Comparison of ENCODE assay signal across 12 cellular contexts in genomic region chr1:45622891-45623394, GRCh38. TPM values are rescaled to one million over a fixed set of nuclear protein-coding genes. Genes with fewer than 3 reads are reported as not detected.
A peak's percentile ranks its signal among the peaks of the same experiment; 100 is the strongest.
DNase-seq lines count a peak whose midpoint lies in the region; ATAC-seq and TF ChIP-seq lines count a peak whose summit lies in the region.
"Had no signal": no experiment of that assay in that cellular context is flagged by ENCODE, and none has a peak within 500 bp of the region (broad histone marks: within the 10 kb centered on the region; RNA-seq: fewer than 3 reads in every experiment).

No MANE protein-coding gene starts in this region.

- ATAC-seq in Right ventricle myocardium superior (ENCODE audit: poor library complexity) (peak; percentile 29), upper lobe of left lung (ENCODE audit: low FRiP score in 2 of 2) (peak in 1 of 2 donors; percentile 31)

- no peak overlapping the region for H3K4me3 ChIP-seq in neuronal stem cell (ENCODE audit: low read length in 2 of 2)
- peak overlapping the region in 3 of 4 donors; percentile 3 to 31 (median 23) for H3K4me3 ChIP-seq in upper lobe of left lung
- H3K4me3 ChIP-seq in CD8-positive, alpha-beta memory T cell (ENCODE audit: low read length) = no peak overlapping the region

- DNase-seq in activated CD4-positive, alpha-beta T cell treated with anti-CD3 and anti-CD28 coated beads, Interleukin-2, amount 10 ng/mL, durations not matched to agents 7 days and 5 days = no peak
- DNase-seq in activated CD4-positive, alpha-beta T cell treated with anti-CD3 and anti-CD28 coated beads, Interleukin-2, amount 50 U/mL, for 1 hour = no peak
- DNase-seq in Right ventricle myocardium superior = peak; percentile 57
- no peak for DNase-seq in neuronal stem cell (ENCODE audit: low spot score)
- peak in 1 of 2 donors; percentile 82 for DNase-seq in upper lobe of left lung
- DNase-seq in MV-4-11 (lab: John Stamatoyannopoulos, UW) = no peak
- DNase-seq in CD8-positive, alpha-beta memory T cell = no peak
- DNase-seq in activated CD8-positive, alpha-beta memory T cell treated with anti-CD3 and anti-CD28 coated beads for 24 hours = no peak
- DNase-seq: COR-L47, NCI-H1092, NCI-H526 treated with DMSO at 0.1 percent for 48 hours had no signal

- H3K4me1 ChIP-seq in neuronal stem cell (ENCODE audit: control insufficient read depth in 2 of 2, insufficient read depth in 1 of 2, low read depth in 1 of 2, low read length in 2 of 2) (peaks cover 3 to 4% of the 10 kb centered on the region in 2 donors), upper lobe of left lung (peaks cover 9 to 21% (median 11%) of the 10 kb centered on the region in 4 donors)
- no peaks in the 10 kb centered on the region for H3K4me1 ChIP-seq in CD8-positive, alpha-beta memory T cell (ENCODE audit: insufficient read depth, low read length)

- peak overlapping the region; percentile 11 for H2AK5ac ChIP-seq in neuronal stem cell (ENCODE audit: low read depth, low read length)

- no peak overlapping the region for H3K18ac ChIP-seq in neuronal stem cell (ENCODE audit: low read length)

- CTCF ChIA-PET in activated CD4-positive, alpha-beta T cell treated with anti-CD3 and anti-CD28 coated beads, Interleukin-2, amount 10 ng/mL, durations not matched to agents 7 days and 5 days (lab: Charles Lee) = interaction anchor here (1.0 to 1.6 kb wide), 2 partner anchors 10 to 11 kb away, joined by 3 read pairs; no protein-coding TSS in a partner anchor
- CTCF ChIA-PET in CD8-positive, alpha-beta memory T cell (lab: Charles Lee) = no interaction called here

- no peak overlapping the region for H3K27ac ChIP-seq in neuronal stem cell (replicated peaks; ENCODE audit: low read length)
- H3K27ac ChIP-seq in upper lobe of left lung = peak overlapping the region in 2 of 4 donors; percentile 3 to 61
- no peak overlapping the region for H3K27ac ChIP-seq in CD8-positive, alpha-beta memory T cell (ENCODE audit: low read depth, low read length)

- no peak overlapping the region for H3K14ac ChIP-seq in neuronal stem cell (ENCODE audit: low read length)

- no CpG with 5 or more reads among the region's 49 CpGs for WGBS in neuronal stem cell (ENCODE audit: extremely low coverage in 2 of 2, insufficient read length in 2 of 2, insufficient replicate concordance in 1 of 2), 2 donors
- 82 to 84% methylated on average over 32 to 48 of the region's 49 CpGs for WGBS in upper lobe of left lung, 2 donors

- H4K91ac ChIP-seq in neuronal stem cell (ENCODE audit: low read depth, low read length, poor library complexity) = no peak overlapping the region

- H3K9ac ChIP-seq in neuronal stem cell (ENCODE audit: low read depth, low read length, poor library complexity) = no peak overlapping the region

- H3K36me3 ChIP-seq in neuronal stem cell (replicated peaks in 1 of 2; ENCODE audit: control insufficient read depth in 2 of 2, insufficient read depth in 2 of 2, low read length in 2 of 2) = peaks cover 18 to 68% of the 10 kb centered on the region in 2 donors
- H3K36me3 ChIP-seq in upper lobe of left lung = peaks cover 3 to 60% (median 35%) of the 10 kb centered on the region in 4 donors
- peaks cover 3% of the 10 kb centered on the region for H3K36me3 ChIP-seq in CD8-positive, alpha-beta memory T cell (ENCODE audit: insufficient read depth, low read length)

- no peaks in the 10 kb centered on the region for H3K9me3 Mint-ChIP-seq in activated CD4-positive, alpha-beta T cell treated with anti-CD3 and anti-CD28 coated beads, Interleukin-2, amount 10 ng/mL, durations not matched to agents 7 days and 5 days
- no peaks in the 10 kb centered on the region for H3K9me3 Mint-ChIP-seq in CD8-positive, alpha-beta memory T cell
- H3K9me3 Mint-ChIP-seq: activated naive CD4-positive, alpha-beta T cell treated with anti-CD3 and anti-CD28 coated beads, Interleukin-2, amount 50 U/mL, for 24 hours had no signal

- H2BK5ac ChIP-seq in neuronal stem cell (ENCODE audit: low read length) = no peak overlapping the region

- peak overlapping the region; percentile 27 for H3K23ac ChIP-seq in neuronal stem cell (ENCODE audit: low read depth, low read length, poor library complexity)

- no peak overlapping the region for H4K8ac ChIP-seq in neuronal stem cell (ENCODE audit: low read depth, low read length)

- no peak for TF ChIP-seq POLR2A in upper lobe of left lung (IDR thresholded peaks at IDR 0.05)

- H3K27me3 Mint-ChIP-seq in activated CD4-positive, alpha-beta T cell treated with anti-CD3 and anti-CD28 coated beads, Interleukin-2, amount 10 ng/mL, durations not matched to agents 7 days and 5 days = no peaks in the 10 kb centered on the region
- no peaks in the 10 kb centered on the region for H3K27me3 Mint-ChIP-seq in CD8-positive, alpha-beta memory T cell
- H3K27me3 Mint-ChIP-seq: activated naive CD4-positive, alpha-beta T cell treated with anti-CD3 and anti-CD28 coated beads, Interleukin-2, amount 50 U/mL, for 24 hours had no signal

- H3K36me3 Mint-ChIP-seq in activated CD4-positive, alpha-beta T cell treated with anti-CD3 and anti-CD28 coated beads, Interleukin-2, amount 10 ng/mL, durations not matched to agents 7 days and 5 days (ENCODE audit: low read depth) = peaks cover 33% of the 10 kb centered on the region
- peaks cover 0 to 67% (median 11%) of the 10 kb centered on the region in 3 donors for H3K36me3 Mint-ChIP-seq in CD8-positive, alpha-beta memory T cell

- TF ChIP-seq EP300 in upper lobe of left lung (IDR thresholded peaks at IDR 0.05) = no peak

- H3K4ac ChIP-seq in neuronal stem cell (ENCODE audit: low read length) = no peak overlapping the region

- H3K27ac Mint-ChIP-seq in activated CD4-positive, alpha-beta T cell treated with anti-CD3 and anti-CD28 coated beads, Interleukin-2, amount 10 ng/mL, durations not matched to agents 7 days and 5 days = peak overlapping the region; percentile 36
- no peak overlapping the region for H3K27ac Mint-ChIP-seq in CD8-positive, alpha-beta memory T cell

- H2BK120ac ChIP-seq in neuronal stem cell (ENCODE audit: low read depth, low read length) = no peak overlapping the region

- H2BK12ac ChIP-seq in neuronal stem cell (ENCODE audit: low read length) = no peak overlapping the region

- H3K79me1 ChIP-seq in neuronal stem cell (ENCODE audit: low read depth, low read length) = peaks cover 2% of the 10 kb centered on the region

- no peaks in the 10 kb centered on the region for H3K4me1 Mint-ChIP-seq in activated CD4-positive, alpha-beta T cell treated with anti-CD3 and anti-CD28 coated beads, Interleukin-2, amount 10 ng/mL, durations not matched to agents 7 days and 5 days
- no peaks in the 10 kb centered on the region for H3K4me1 Mint-ChIP-seq in CD8-positive, alpha-beta memory T cell

- no peak overlapping the region for H3K4me2 ChIP-seq in neuronal stem cell (ENCODE audit: insufficient read depth, low read length, poor library complexity, severe bottlenecking)

- no peak overlapping the region for H3K4me3 Mint-ChIP-seq in activated CD4-positive, alpha-beta T cell treated with anti-CD3 and anti-CD28 coated beads, Interleukin-2, amount 10 ng/mL, durations not matched to agents 7 days and 5 days
- no peak overlapping the region for H3K4me3 Mint-ChIP-seq in CD8-positive, alpha-beta memory T cell
- H3K4me3 Mint-ChIP-seq: activated naive CD4-positive, alpha-beta T cell treated with anti-CD3 and anti-CD28 coated beads, Interleukin-2, amount 50 U/mL, for 24 hours had no signal

- no peak overlapping the region for H2BK15ac ChIP-seq in neuronal stem cell (ENCODE audit: low read length)

- POLR2A ChIA-PET in activated CD4-positive, alpha-beta T cell treated with anti-CD3 and anti-CD28 coated beads, Interleukin-2, amount 10 ng/mL, durations not matched to agents 7 days and 5 days (lab: Charles Lee) = no interaction called here
- POLR2A ChIA-PET in CD8-positive, alpha-beta memory T cell (lab: Charles Lee) = no interaction called here

- H3K27me3 ChIP-seq in neuronal stem cell (ENCODE audit: control insufficient read depth in 3 of 3, insufficient read depth in 3 of 3, low read depth in 1 of 3, low read length in 3 of 3) = no peaks in the 10 kb centered on the region
- no peaks in the 10 kb centered on the region for H3K27me3 ChIP-seq in upper lobe of left lung
- H3K27me3 ChIP-seq in CD8-positive, alpha-beta memory T cell (ENCODE audit: insufficient read depth, low read length, poor library complexity, severe bottlenecking) = no peaks in the 10 kb centered on the region

- TF ChIP-seq CTCF in upper lobe of left lung (IDR thresholded peaks at IDR 0.05) = no peak

- intact Hi-C loops in Right ventricle myocardium superior (cut with DNase I) = no loop called here

- no peaks in the 10 kb centered on the region for H3K9me3 ChIP-seq in neuronal stem cell (replicated peaks in 1 of 2; ENCODE audit: control insufficient read depth in 2 of 2, insufficient read depth in 1 of 2, low read depth in 1 of 2, low read length in 2 of 2)
- no peaks in the 10 kb centered on the region for H3K9me3 ChIP-seq in upper lobe of left lung
- H3K9me3 ChIP-seq in CD8-positive, alpha-beta memory T cell (ENCODE audit: low read length) = no peaks in the 10 kb centered on the region

- no peak overlapping the region for H2AFZ ChIP-seq in neuronal stem cell (ENCODE audit: low read length)

RNA-seq across cellular contexts. Expression of gene CCDC17, which starts 0.9 kb away (rescaled TPM):
- 1 to 10 TPM; 2.3 to 3.3 TPM for total RNA-seq in activated CD4-positive, alpha-beta T cell treated with anti-CD3 and anti-CD28 coated beads, Interleukin-2, amount 10 ng/mL, durations not matched to agents 7 days and 5 days
- 1.0 TPM for total RNA-seq in Right ventricle myocardium superior
- polyA plus RNA-seq in neuronal stem cell (2013, experiment 1 of 2) = 0.26 TPM
- polyA plus RNA-seq in neuronal stem cell (2013, experiment 2 of 2) = 0.25 TPM
- 10 to 100 TPM in 5 of 6 donors, 1 to 10 TPM in 1; 4.9 to 50.3 (median 19.3) TPM for total RNA-seq in upper lobe of left lung
- 1 to 10 TPM; 1.4 TPM for total RNA-seq in CD8-positive, alpha-beta memory T cell
- 0.13 TPM for polyA plus RNA-seq in CD8-positive, alpha-beta memory T cell

RNA-seq across cellular contexts. Expression of gene NASP, which starts 39.1 kb away (rescaled TPM):
- 100 to 1,000 TPM; 193 to 198 TPM for total RNA-seq in activated CD4-positive, alpha-beta T cell treated with anti-CD3 and anti-CD28 coated beads, Interleukin-2, amount 10 ng/mL, durations not matched to agents 7 days and 5 days
- 28.7 TPM for total RNA-seq in Right ventricle myocardium superior
- 328 TPM for polyA plus RNA-seq in neuronal stem cell (2013, experiment 1 of 2)
- polyA plus RNA-seq in neuronal stem cell (2013, experiment 2 of 2) = 336 TPM
- total RNA-seq in upper lobe of left lung = 10 to 100 TPM; 43.5 to 94.3 (median 59.5) TPM
- 100 to 1,000 TPM; 212 to 219 TPM for total RNA-seq in CD8-positive, alpha-beta memory T cell
- polyA plus RNA-seq in CD8-positive, alpha-beta memory T cell = 79.9 TPM

Comparison
In these comparisons a context has a peak if more than half of its experiments do, and no peak if none do; other contexts are left out.
1. H3K4me3 ChIP-seq: peak in upper lobe of left lung (3 of 4); none in neuronal stem cell (0 of 2) and CD8-positive, alpha-beta memory T cell (single experiment).